ENCODE assay signal across 1 cellular context in genomic region chr7:27095897-27096755, GRCh38.
TF ChIP-seq lines count a peak whose summit lies in the region.

Gene HOXA1, minus strand, starts transcription at chr7:27096000. Its CDS starts 88 bp downstream, at chr7:27095912.

TF ChIP-seq in H1, 55 proteins besides CTCF, POLR2A, EP300 and RAD21 (continued from another document):
- TF ChIP-seq ATF3 (IDR thresholded peaks at IDR 0.05; ENCODE audit: insufficient read depth, low read depth, low read length): peak; percentile 80
- 0 out of 2 replicates have a peak, but pooled peaks have one; percentile 44 for TF ChIP-seq CREB1 (IDR thresholded peaks at IDR 0.05)
